In genomic region chrX:103556941-103557340, GRCh38 we compare ENCODE assay signal across 21 cellular contexts. TPM values are rescaled to one million over a fixed set of nuclear protein-coding genes. Genes with fewer than 3 reads are reported as not detected.
DNase-seq lines count a peak whose midpoint lies in the region; ATAC-seq and TF ChIP-seq lines count a peak whose summit lies in the region.
"Had no signal": no experiment of that assay in that cellular context is flagged by ENCODE, and none has a peak within 500 bp of the region (broad histone marks: within the 10 kb centered on the region; RNA-seq: fewer than 3 reads in every experiment).

No MANE protein-coding gene starts in this region.

- intact Hi-C loops in OCI-LY7 (cut with micrococcal nuclease; ENCODE audit: unreplicated experiment), result no loop called here
- intact Hi-C loops in left lung (cut with DNase I), result no loop called here

- H4K20me1 ChIP-seq in OCI-LY7 (ENCODE audit: insufficient read depth, low read length), result no peaks in the 10 kb centered on the region
- no peaks in the 10 kb centered on the region for H4K20me1 ChIP-seq in neural progenitor cell (ENCODE audit: low read depth)

- no peak overlapping the region for H3K27ac ChIP-seq in OCI-LY7 (ENCODE audit: low read depth, low read length, poor library complexity, severe bottlenecking)
- H3K27ac ChIP-seq in left lung, result no peak overlapping the region
- H3K27ac ChIP-seq in neural progenitor cell, result no peak overlapping the region
- H3K27ac ChIP-seq: coronary artery, heart left ventricle, left ventricle myocardium inferior, tibial artery, VCaP had no signal

- CTCF ChIA-PET in OCI-LY7 (lab: Charles Lee; ENCODE audit: unreplicated experiment), result no interaction called here
- CTCF ChIA-PET in activated CD4-positive, alpha-beta T cell treated with anti-CD3 and anti-CD28 coated beads, Interleukin-2, amount 10 ng/mL, durations not matched to agents 7 days and 5 days (lab: Charles Lee), result no interaction called here

- no peak overlapping the region for H3K27ac Mint-ChIP-seq in activated CD4-positive, alpha-beta T cell treated with anti-CD3 and anti-CD28 coated beads, Interleukin-2, amount 10 ng/mL, durations not matched to agents 7 days and 5 days
- H3K27ac Mint-ChIP-seq in endothelial cell (ENCODE audit: unreplicated experiment) (no peak overlapping the region), neural progenitor cell (no peak overlapping the region)
- H3K27ac Mint-ChIP-seq: CD8-positive, alpha-beta T cell had no signal

- DNase-seq in DMS53 treated with DMSO at 0.1 percent for 48 hours (lab: John Stamatoyannopoulos, UW; ENCODE audit: unreplicated experiment), result peak; percentile 74
- peak; percentile 23 for DNase-seq in NCI-H128 (lab: John Stamatoyannopoulos, UW; ENCODE audit: unreplicated experiment)
- DNase-seq in OCI-LY7 (ENCODE audit: low spot score), result peak; percentile 0
- no peak for DNase-seq in left lung
- no peak for DNase-seq in activated CD4-positive, alpha-beta T cell treated with anti-CD3 and anti-CD28 coated beads, Interleukin-2, amount 10 ng/mL, durations not matched to agents 7 days and 5 days
- DNase-seq in endothelial cell (ENCODE audit: low spot score), result no peak
- no peak for DNase-seq in neural progenitor cell (ENCODE audit: low spot score)
- DNase-seq: activated effector memory CD4-positive, alpha-beta T cell treated with anti-CD3 and anti-CD28 coated beads, Interleukin-2, amount 50 U/mL, for 16 hours; CD8-positive, alpha-beta T cell; heart left ventricle; left ventricle myocardium inferior; NCI-H1694 treated with DMSO at 0.1 percent for 48 hours; NCI-H748 treated with DMSO at 0.1 percent for 48 hours; stimulated activated CD4-positive, alpha-beta T cell treated with anti-CD3 and anti-CD28 coated beads, Interleukin-2, amount 100 ng/mL, for 48 hours; stimulated activated naive CD8-positive, alpha-beta T cell treated with anti-CD3 and anti-CD28 coated beads, Interleukin-15, Interleukin-2, amounts not matched to agents 100 U/mL and 50 U/mL, for 24 hours; tibial artery had no signal

- no peaks in the 10 kb centered on the region for H3K9me3 Mint-ChIP-seq in activated CD4-positive, alpha-beta T cell treated with anti-CD3 and anti-CD28 coated beads, Interleukin-2, amount 10 ng/mL, durations not matched to agents 7 days and 5 days
- no peaks in the 10 kb centered on the region for H3K9me3 Mint-ChIP-seq in endothelial cell (ENCODE audit: unreplicated experiment)
- H3K9me3 Mint-ChIP-seq in neural progenitor cell, result no peaks in the 10 kb centered on the region
- H3K9me3 Mint-ChIP-seq: CD8-positive, alpha-beta T cell had no signal

- H3K27me3 Mint-ChIP-seq in activated CD4-positive, alpha-beta T cell treated with anti-CD3 and anti-CD28 coated beads, Interleukin-2, amount 10 ng/mL, durations not matched to agents 7 days and 5 days, result peaks cover 9% of the 10 kb centered on the region
- H3K27me3 Mint-ChIP-seq in endothelial cell (ENCODE audit: unreplicated experiment) (no peaks in the 10 kb centered on the region), neural progenitor cell (ENCODE audit: insufficient read depth, low read depth) (no peaks in the 10 kb centered on the region)

- H3K9me3 ChIP-seq in OCI-LY7 (ENCODE audit: low read length) (no peaks in the 10 kb centered on the region), left lung (no peaks in the 10 kb centered on the region), neural progenitor cell (ENCODE audit: low read depth) (no peaks in the 10 kb centered on the region)
- H3K9me3 ChIP-seq: HAP-1, heart left ventricle, left ventricle myocardium inferior, tibial artery had no signal

- H3K79me2 ChIP-seq in OCI-LY7 (ENCODE audit: insufficient read depth, low read depth, low read length) (no peaks in the 10 kb centered on the region), neural progenitor cell (ENCODE audit: low read depth) (no peaks in the 10 kb centered on the region)

- H3K9ac ChIP-seq in neural progenitor cell, result no peak overlapping the region

- no peak overlapping the region for H3K4me2 ChIP-seq in OCI-LY7 (ENCODE audit: low read length)
- H3K4me2 ChIP-seq in neural progenitor cell, result no peak overlapping the region
- H3K4me2 ChIP-seq: smooth muscle cell had no signal

- peaks cover 7% of the 10 kb centered on the region for H3F3A ChIP-seq in neural progenitor cell (ENCODE audit: low read depth)

- H3K4me3 Mint-ChIP-seq in activated CD4-positive, alpha-beta T cell treated with anti-CD3 and anti-CD28 coated beads, Interleukin-2, amount 10 ng/mL, durations not matched to agents 7 days and 5 days, result no peak overlapping the region
- H3K4me3 Mint-ChIP-seq in endothelial cell (ENCODE audit: unreplicated experiment) (no peak overlapping the region), neural progenitor cell (no peak overlapping the region)
- H3K4me3 Mint-ChIP-seq: CD8-positive, alpha-beta T cell had no signal

- H3K4me1 ChIP-seq in OCI-LY7 (ENCODE audit: insufficient read depth, low read length, poor library complexity, severe bottlenecking) (no peaks in the 10 kb centered on the region), left lung (no peaks in the 10 kb centered on the region), neural progenitor cell (no peaks in the 10 kb centered on the region)
- H3K4me1 ChIP-seq: heart left ventricle, left ventricle myocardium inferior, tibial artery had no signal

- no peak overlapping the region for H3K4me3 ChIP-seq in OCI-LY7 (ENCODE audit: low read depth, low read length, poor library complexity, severe bottlenecking)
- H3K4me3 ChIP-seq in left lung, result no peak overlapping the region
- H3K4me3 ChIP-seq in neural progenitor cell, result no peak overlapping the region
- H3K4me3 ChIP-seq: coronary artery, HAP-1, heart left ventricle, left ventricle myocardium inferior, smooth muscle cell, tibial artery had no signal

- BruUV-seq in OCI-LY7 (replicated peaks; lab: Mats Ljungman, UMichigan), result no TSS peak

- H3K36me3 Mint-ChIP-seq in activated CD4-positive, alpha-beta T cell treated with anti-CD3 and anti-CD28 coated beads, Interleukin-2, amount 10 ng/mL, durations not matched to agents 7 days and 5 days (ENCODE audit: low read depth), result no peaks in the 10 kb centered on the region
- no peaks in the 10 kb centered on the region for H3K36me3 Mint-ChIP-seq in endothelial cell (ENCODE audit: low read depth, unreplicated experiment)
- H3K36me3 Mint-ChIP-seq in neural progenitor cell, result no peaks in the 10 kb centered on the region

- H3K9me2 ChIP-seq in OCI-LY7 (ENCODE audit: insufficient read depth, low read length), result no peaks in the 10 kb centered on the region

- no peak for TF ChIP-seq CTCF in OCI-LY7 (conservative IDR thresholded peaks at IDR 0.05; ENCODE audit: low read length)
- no peak for TF ChIP-seq CTCF in left lung (IDR thresholded peaks at IDR 0.05)
- no peak for TF ChIP-seq CTCF in endothelial cell (IDR thresholded peaks at IDR 0.05; ENCODE audit: unreplicated experiment)
- TF ChIP-seq CTCF in neural progenitor cell (IDR thresholded peaks at IDR 0.05), result no peak

- peaks cover 7% of the 10 kb centered on the region for H3K4me1 Mint-ChIP-seq in activated CD4-positive, alpha-beta T cell treated with anti-CD3 and anti-CD28 coated beads, Interleukin-2, amount 10 ng/mL, durations not matched to agents 7 days and 5 days
- no peaks in the 10 kb centered on the region for H3K4me1 Mint-ChIP-seq in endothelial cell (ENCODE audit: unreplicated experiment)
- peaks cover 7% of the 10 kb centered on the region for H3K4me1 Mint-ChIP-seq in neural progenitor cell

- ATAC-seq in left lung, result peak; percentile 49
- ATAC-seq: CD8-positive, alpha-beta T cell; heart left ventricle; stimulated activated naive CD8-positive, alpha-beta T cell treated with anti-CD3 and anti-CD28 coated beads, Interleukin-15, Interleukin-2, amounts not matched to agents 100 U/mL and 50 U/mL, for 24 hours had no signal

- H3K27me3 ChIP-seq in left lung (peaks cover 0 to 22% of the 10 kb centered on the region in 2 donors), neural progenitor cell (peaks cover 9% of the 10 kb centered on the region)
- H3K27me3 ChIP-seq: tibial artery had no signal

- no peaks in the 10 kb centered on the region for H3K36me3 ChIP-seq in OCI-LY7 (ENCODE audit: insufficient read depth, low read length)
- no peaks in the 10 kb centered on the region for H3K36me3 ChIP-seq in left lung
- H3K36me3 ChIP-seq in neural progenitor cell, result no peaks in the 10 kb centered on the region
- H3K36me3 ChIP-seq: HAP-1, heart left ventricle, left ventricle myocardium inferior, tibial artery had no signal

- no peak overlapping the region for H2AFZ ChIP-seq in OCI-LY7 (ENCODE audit: low read length)
- H2AFZ ChIP-seq in neural progenitor cell (replicated peaks), result no peak overlapping the region

- POLR2A ChIA-PET in OCI-LY7 (lab: Charles Lee), result no interaction called here
- POLR2A ChIA-PET in activated CD4-positive, alpha-beta T cell treated with anti-CD3 and anti-CD28 coated beads, Interleukin-2, amount 10 ng/mL, durations not matched to agents 7 days and 5 days (lab: Charles Lee), result no interaction called here

RNA-seq across cellular contexts. Expression of gene TCEAL4, which starts 28.4 kb away (rescaled TPM):
- total RNA-seq in OCI-LY7 (2014; rRNA removed; shearing (Covaris generic)), result 4.5 and 15.1 TPM in 2 replicates
- 8.8 and 9.9 TPM in 2 replicates for total RNA-seq in OCI-LY7 (2022)
- 10 to 100 TPM; 67.5 to 77.2 TPM for total RNA-seq in left lung
- total RNA-seq in activated CD4-positive, alpha-beta T cell treated with anti-CD3 and anti-CD28 coated beads, Interleukin-2, amount 10 ng/mL, durations not matched to agents 7 days and 5 days, result 1 to 10 TPM; 4.9 to 5.1 TPM
- total RNA-seq in endothelial cell (ENCODE audit: unreplicated experiment), result 95.5 TPM
- total RNA-seq in neural progenitor cell (ENCODE audit: low replicate concordance), result 40.3 and 48.7 TPM in 2 replicates

RNA-seq across cellular contexts. Expression of gene RAB40A, which starts 37.7 kb away (rescaled TPM):
- total RNA-seq in OCI-LY7 (2014; rRNA removed; shearing (Covaris generic)), result 0.10 and 0.50 TPM in 2 replicates
- total RNA-seq in OCI-LY7 (2022), result 0.38 and 0.66 TPM in 2 replicates
- under 1 TPM; 0.17 to 0.21 TPM for total RNA-seq in left lung
- total RNA-seq in activated CD4-positive, alpha-beta T cell treated with anti-CD3 and anti-CD28 coated beads, Interleukin-2, amount 10 ng/mL, durations not matched to agents 7 days and 5 days, result under 1 TPM; 0.10 to 0.12 TPM
- 0.36 TPM for total RNA-seq in endothelial cell (ENCODE audit: unreplicated experiment)
- total RNA-seq in neural progenitor cell (ENCODE audit: low replicate concordance), result 0.31 and 0.60 TPM in 2 replicates
- total RNA-seq: CD8-positive, alpha-beta T cell; left ventricle myocardium inferior; SK-MEL-5 had no signal

RNA-seq across cellular contexts. Expression of gene TCEAL3, which starts 50.8 kb away (rescaled TPM):
- total RNA-seq in OCI-LY7 (2014; rRNA removed; shearing (Covaris generic)), result 0.19 and 0.33 TPM in 2 replicates
- 4.0 and 5.5 TPM in 2 replicates for total RNA-seq in OCI-LY7 (2022)
- total RNA-seq in left lung, result 10 to 100 TPM; 20.8 to 21.3 TPM
- total RNA-seq in activated CD4-positive, alpha-beta T cell treated with anti-CD3 and anti-CD28 coated beads, Interleukin-2, amount 10 ng/mL, durations not matched to agents 7 days and 5 days, result 1 to 10 TPM; 2.1 to 4.0 TPM
- 12.2 TPM for total RNA-seq in endothelial cell (ENCODE audit: unreplicated experiment)
- 12.0 and 12.3 TPM in 2 replicates for total RNA-seq in neural progenitor cell (ENCODE audit: low replicate concordance)

Comparison
In these comparisons a context has a peak if more than half of its experiments do, and no peak if none do; other contexts are left out.
1. DNase-seq: peak in DMS53 treated with DMSO at 0.1 percent for 48 hours (single experiment), NCI-H128 (single experiment) and OCI-LY7 (single experiment); none in left lung (0 of 2), activated CD4-positive, alpha-beta T cell treated with anti-CD3 and anti-CD28 coated beads, Interleukin-2, amount 10 ng/mL, durations not matched to agents 7 days and 5 days (single experiment), endothelial cell (single experiment) and neural progenitor cell (single experiment).